Comparison of ENCODE assay signal across 22 cellular contexts in genomic region chr21:41736423-41736822, GRCh38.
"Had no signal": no experiment of that assay in that cellular context is flagged by ENCODE, and none has a peak within 500 bp of the region (broad histone marks: within the 10 kb centered on the region; RNA-seq: fewer than 3 reads in every experiment).

No MANE protein-coding gene starts in this region.

- H3K4me3 ChIP-seq: SJSA1, SK-N-MC had no signal

- H3K27ac ChIP-seq: SJSA1, SK-N-MC had no signal

- DNase-seq: IMR-90, Karpas-422, KG1, MM.1S, NCI-H1092 treated with DMSO at 0.1 percent for 48 hours, NCI-H1436, NCI-H187, NCI-H2029, NCI-H2081 treated with DMSO at 0.1 percent for 48 hours, NCI-H2171, NCI-H226, NCI-H446, NCI-H510A, NCI-H524 treated with DMSO at 0.1 percent for 48 hours, NCI-H69, NCI-H774, SIG-M5, T-cell had no signal

- H3K27me3 ChIP-seq: SJSA1 had no signal

- H3K9me3 ChIP-seq: SJSA1 had no signal

- ATAC-seq: HepG2, Right ventricle myocardium inferior, T-cell had no signal

- FAIRE-seq: HepG2 had no signal

- H3K36me3 ChIP-seq: SJSA1 had no signal
